9 cellular contexts compared by ENCODE assay signal in the genomic region with DNA sequence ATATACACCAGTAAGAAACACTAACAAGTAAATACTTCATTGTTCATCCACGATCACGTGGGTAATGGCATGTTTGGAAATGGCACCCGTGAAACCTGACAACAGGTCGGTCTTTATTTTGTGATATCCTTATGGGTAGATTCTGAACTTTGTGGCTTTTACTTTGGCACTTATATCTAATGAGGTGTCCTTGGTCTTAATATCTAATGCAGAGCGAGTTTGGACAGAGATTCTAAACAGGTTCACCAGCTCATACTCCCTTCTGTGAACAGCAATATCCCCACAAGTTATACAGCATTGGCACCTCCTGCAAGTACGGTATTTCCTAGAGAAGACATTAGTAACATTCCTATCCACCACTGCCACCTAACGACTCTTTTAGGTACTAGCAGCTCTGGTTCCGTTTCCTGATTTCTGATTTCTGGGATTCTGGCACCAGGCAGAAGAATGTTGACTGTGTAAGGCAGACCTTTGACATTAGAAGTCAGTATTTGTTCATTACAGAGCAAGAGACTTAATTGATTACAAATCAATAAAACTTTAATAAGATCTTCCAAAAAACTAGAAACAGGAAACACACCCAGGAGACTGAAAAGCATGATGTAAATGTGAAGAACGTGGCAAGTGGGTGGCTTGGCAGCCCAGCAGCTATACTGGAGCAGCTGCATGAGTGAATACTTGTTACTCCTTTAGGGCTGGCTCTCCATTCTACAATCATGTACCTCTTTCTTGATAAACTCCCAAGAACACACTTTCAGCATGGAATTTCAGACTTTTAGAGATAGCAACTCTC. TPM values are rescaled to one million over a fixed set of nuclear protein-coding genes. Genes with fewer than 3 reads are reported as not detected.
DNase-seq lines count a peak whose midpoint lies in the region; TF ChIP-seq lines count a peak whose summit lies in the region.
"Had no signal": no experiment of that assay in that cellular context is flagged by ENCODE, and none has a peak within 500 bp of the region (broad histone marks: within the 10 kb centered on the region; RNA-seq: fewer than 3 reads in every experiment).

No MANE protein-coding gene starts in this region.

- TF ChIP-seq CTCF in SU-DHL-6 (IDR thresholded peaks at IDR 0.05; ENCODE audit: insufficient read depth, low read length, poor library complexity, severe bottlenecking) (peak; percentile 64), breast epithelium (IDR thresholded peaks at IDR 0.05) (peak; percentile 77 to 89 (median 86))

- H3K27ac ChIP-seq in GM23248 (no peak overlapping the region), SU-DHL-6 (ENCODE audit: low read depth, low read length) (no peak overlapping the region), breast epithelium (no peak overlapping the region)

- intact Hi-C loops in breast epithelium (cut with DNase I; ENCODE audit: low total_unique reads) = no loop called here

- no peak overlapping the region for H3K4me2 ChIP-seq in GM23248 (ENCODE audit: unreplicated experiment)
- no peak overlapping the region for H3K4me2 ChIP-seq in SU-DHL-6 (ENCODE audit: low read depth, low read length, poor library complexity, severe bottlenecking)

- H3K9me3 ChIP-seq in GM23248 (ENCODE audit: low read depth) (no peaks in the 10 kb centered on the region), SU-DHL-6 (ENCODE audit: insufficient read depth, low read length) (no peaks in the 10 kb centered on the region), breast epithelium (no peaks in the 10 kb centered on the region)

- H3F3A ChIP-seq in GM23248 (ENCODE audit: insufficient read depth) = peaks cover 22% of the 10 kb centered on the region
- H3F3A ChIP-seq in SU-DHL-6 (ENCODE audit: insufficient read depth) = no peaks in the 10 kb centered on the region

- H3K27me3 ChIP-seq in GM23248 (replicated peaks; ENCODE audit: insufficient read depth) = no peaks in the 10 kb centered on the region
- H3K27me3 ChIP-seq in SU-DHL-6 (ENCODE audit: low read length) = no peaks in the 10 kb centered on the region
- H3K27me3 ChIP-seq in breast epithelium = no peaks in the 10 kb centered on the region

- H2AFZ ChIP-seq in GM23248 = peak overlapping the region; percentile 59
- no peak overlapping the region for H2AFZ ChIP-seq in SU-DHL-6 (ENCODE audit: low read depth, low read length, severe bottlenecking)

- H3K4me1 ChIP-seq in GM23248 (ENCODE audit: insufficient read depth) (peaks cover 11% of the 10 kb centered on the region; the same call in 1 of the 2 replicates), breast epithelium (peaks cover 0 to 5% of the 10 kb centered on the region in 2 donors)

- in situ Hi-C loops in GM23248 (cut with MboI) = loop anchor here (10.0 kb wide), 2 partner anchors 284 to 366 kb away; no protein-coding TSS in a partner anchor

- 0 out of 2 replicates have a peak, but pooled peaks cover 13% of the 10 kb centered on the region for H3K79me2 ChIP-seq in GM23248 (ENCODE audit: insufficient read depth)
- H3K79me2 ChIP-seq in SU-DHL-6 (ENCODE audit: insufficient read depth, low read length) = no peaks in the 10 kb centered on the region

- no peaks in the 10 kb centered on the region for H3K9me2 ChIP-seq in GM23248 (ENCODE audit: insufficient read depth)
- no peaks in the 10 kb centered on the region for H3K9me2 ChIP-seq in SU-DHL-6 (replicated peaks; ENCODE audit: insufficient read depth, low read length)

- DNase-seq in DMS79 (lab: John Stamatoyannopoulos, UW) = peak; percentile 29
- DNase-seq in GM23248 = peak; percentile 84
- DNase-seq in NCI-H146 (lab: John Stamatoyannopoulos, UW) = peak; percentile 47
- DNase-seq in breast epithelium (ENCODE audit: low spot score in 2 of 2) = peak in 1 of 2 donors; percentile 47
- DNase-seq in islet precursor cell = peak; percentile 77
- peak; percentile 20 to 28 for DNase-seq in stimulated activated CD4-positive, alpha-beta T cell treated with anti-CD3 and anti-CD28 coated beads, Interleukin-2, amount 100 ng/mL, for 48 hours
- DNase-seq in ecto neural progenitor cell (ENCODE audit: low spot score) = no peak

- no peaks in the 10 kb centered on the region for H3K36me3 ChIP-seq in GM23248 (ENCODE audit: low read depth)
- H3K36me3 ChIP-seq in SU-DHL-6 (ENCODE audit: low read length) = no peaks in the 10 kb centered on the region
- no peaks in the 10 kb centered on the region for H3K36me3 ChIP-seq in breast epithelium

- 20% methylated on average over 9 of the region's 9 CpGs for WGBS in GM23248 (ENCODE audit: low coverage in 1 of 2, low lambda C conversion rate in 2 of 2, missing lambda C conversion rate in 2 of 2), 2 experiments

- H4K20me1 ChIP-seq in GM23248 (ENCODE audit: insufficient read depth) (no peaks in the 10 kb centered on the region), SU-DHL-6 (ENCODE audit: low read depth, low read length) (no peaks in the 10 kb centered on the region)

- no peak for TF ChIP-seq POLR2A in breast epithelium (IDR thresholded peaks at IDR 0.05)

- H3K9ac ChIP-seq in GM23248 = no peak overlapping the region
- no peak overlapping the region for H3K9ac ChIP-seq in SU-DHL-6 (ENCODE audit: low read length)

- H3K4me3 ChIP-seq in GM23248 (no peak overlapping the region), SU-DHL-6 (ENCODE audit: insufficient read depth, low read length, poor library complexity, severe bottlenecking) (no peak overlapping the region), breast epithelium (no peak overlapping the region)

RNA-seq across cellular contexts. Expression of a gene that starts 2.5 kb away (rescaled TPM):
- 3.6 and 3.8 TPM in 2 replicates for total RNA-seq in GM23248 (2014; rRNA removed; shearing (Covaris generic))
- polyA plus RNA-seq in GM23248 (2016; fragmentation: Nextera tagmentation; extraction: Ambion mirVana) = 11.9 and 12.2 TPM in 2 replicates
- 10 to 100 TPM; 49.2 to 59.8 (median 55.5) TPM for total RNA-seq in breast epithelium

RNA-seq across cellular contexts. Expression of a gene that starts 6.7 kb away (rescaled TPM):
- 21.6 and 35.9 TPM in 2 replicates for total RNA-seq in GM23248 (2014; rRNA removed; shearing (Covaris generic))
- 24.4 and 37.9 TPM in 2 replicates for polyA plus RNA-seq in GM23248 (2016; fragmentation: Nextera tagmentation; extraction: Ambion mirVana)
- total RNA-seq in breast epithelium = 100 to 1,000 TPM; 165 to 367 (median 177) TPM

RNA-seq across cellular contexts. Expression of a gene that starts 49.6 kb away (rescaled TPM):
- not detected in 2 replicates for total RNA-seq in GM23248 (2014; rRNA removed; shearing (Covaris generic))
- not detected in 2 replicates for polyA plus RNA-seq in GM23248 (2016; fragmentation: Nextera tagmentation; extraction: Ambion mirVana)
- not detected for total RNA-seq in breast epithelium
- total RNA-seq: subcutaneous adipose tissue had no signal

RNA-seq across cellular contexts. Expression of a gene that starts 54.6 kb away (rescaled TPM):
- not detected in 2 replicates for total RNA-seq in GM23248 (2014; rRNA removed; shearing (Covaris generic))
- not detected in 2 replicates for polyA plus RNA-seq in GM23248 (2016; fragmentation: Nextera tagmentation; extraction: Ambion mirVana)
- total RNA-seq in breast epithelium = not detected
- total RNA-seq: subcutaneous adipose tissue had no signal

Comparison
In these comparisons a context has a peak if more than half of its experiments do, and no peak if none do; other contexts are left out.
1. RNA of a gene that starts 2.5 kb away (total RNA-seq): 49.2 to 59.8 TPM in breast epithelium; 3.6 to 3.8 TPM in GM23248; every median in the first group is over 10 times any median in the second.